1 cellular context compared by ENCODE assay signal in genomic region chr5:172553838-172554344, GRCh38.
TF ChIP-seq lines count a peak whose summit lies in the region.

No MANE protein-coding gene starts in this region.

TF ChIP-seq in GM23338, 12 proteins besides CTCF, POLR2A, EP300 and RAD21:
- TF ChIP-seq ZNF462 (CRISPR knock-in tag; IDR thresholded peaks at IDR 0.05): no peak
- TF ChIP-seq NANOG (IDR thresholded peaks at IDR 0.05; ENCODE audit: borderline replicate concordance): no peak
- no peak for TF ChIP-seq EZH2phosphoT487 (IDR thresholded peaks at IDR 0.05; ENCODE audit: unreplicated experiment)
